In genomic region chr7:1055084-1055450, GRCh38 we compare ENCODE assay signal across 1 cellular context.
TF ChIP-seq lines count a peak whose summit lies in the region.

No MANE protein-coding gene starts in this region.

TF ChIP-seq in HEK293, 187 proteins besides CTCF, POLR2A, EP300 and RAD21 (continued from another document and continues in another):
- no peak for TF ChIP-seq ZNF513 (tag by site-specific recombination; IDR thresholded peaks at IDR 0.05)
- TF ChIP-seq ZFHX2 (tag by site-specific recombination; conservative IDR thresholded peaks at IDR 0.05) = no peak
- TF ChIP-seq ZNF398 (tag by site-specific recombination; IDR thresholded peaks at IDR 0.05) = no peak
- TF ChIP-seq ZXDB (tag by site-specific recombination; IDR thresholded peaks at IDR 0.05) = no peak
- TF ChIP-seq WT1 (tag by site-specific recombination; IDR thresholded peaks at IDR 0.05) = peak; percentile 79
- TF ChIP-seq FEZF1 (tag by site-specific recombination; IDR thresholded peaks at IDR 0.05) = 0 out of 2 replicates have a peak, but pooled peaks have one; percentile 22
- no peak for TF ChIP-seq PRDM6 (tag by site-specific recombination; IDR thresholded peaks at IDR 0.05)
- no peak for TF ChIP-seq ZNF24 (tag by site-specific recombination; IDR thresholded peaks at IDR 0.05)
- 0 out of 2 replicates have a peak, but pooled peaks have one; percentile 19 for TF ChIP-seq HIC1 (tag by site-specific recombination; IDR thresholded peaks at IDR 0.05)
- TF ChIP-seq MYNN (tag by site-specific recombination; IDR thresholded peaks at IDR 0.05; ENCODE audit: borderline replicate concordance) = no peak
- no peak for TF ChIP-seq ZNF114 (tag by site-specific recombination; IDR thresholded peaks at IDR 0.05)
- no peak for TF ChIP-seq ZNF670 (tag by site-specific recombination; IDR thresholded peaks at IDR 0.05; ENCODE audit: low read depth)
- TF ChIP-seq ZNF214 (tag by site-specific recombination; IDR thresholded peaks at IDR 0.05; ENCODE audit: borderline replicate concordance) = no peak
- TF ChIP-seq ZNF133 (tag by site-specific recombination; IDR thresholded peaks at IDR 0.05) = no peak
- TF ChIP-seq ZNF677 (tag by site-specific recombination; IDR thresholded peaks at IDR 0.05) = no peak
- no peak for TF ChIP-seq OVOL3 (tag by site-specific recombination; IDR thresholded peaks at IDR 0.05)
- no peak for TF ChIP-seq ZNF707 (tag by site-specific recombination; IDR thresholded peaks at IDR 0.05)
- no peak for TF ChIP-seq ELK4 (IDR thresholded peaks at IDR 0.05; ENCODE audit: borderline replicate concordance, low read depth, low read length)
- peak; percentile 55; the same call in 1 of the 2 replicates for TF ChIP-seq TRIM28 (IDR thresholded peaks at IDR 0.05; ENCODE audit: borderline replicate concordance, low read length)
- no peak for TF ChIP-seq SETDB1 (IDR thresholded peaks at IDR 0.05; ENCODE audit: insufficient read length, low read length)
- peak; percentile 51 for TF ChIP-seq PATZ1 (tag by site-specific recombination; IDR thresholded peaks at IDR 0.05)
- no peak for TF ChIP-seq REST (tag by site-specific recombination; IDR thresholded peaks at IDR 0.05)
- no peak for TF ChIP-seq YY2 (tag by site-specific recombination; IDR thresholded peaks at IDR 0.05)
- TF ChIP-seq KLF9 (tag by site-specific recombination; IDR thresholded peaks at IDR 0.05; ENCODE audit: low read depth) = no peak
- no peak for TF ChIP-seq ZNF202 (tag by site-specific recombination; IDR thresholded peaks at IDR 0.05; ENCODE audit: borderline replicate concordance)
- no peak for TF ChIP-seq ZBTB48 (tag by site-specific recombination; IDR thresholded peaks at IDR 0.05)
- no peak for TF ChIP-seq ZNF248 (tag by site-specific recombination; IDR thresholded peaks at IDR 0.05)
- no peak for TF ChIP-seq ZNF324 (tag by site-specific recombination; IDR thresholded peaks at IDR 0.05)
- no peak for TF ChIP-seq ZNF404 (tag by site-specific recombination; IDR thresholded peaks at IDR 0.05)
- TF ChIP-seq ZNF624 (tag by site-specific recombination; IDR thresholded peaks at IDR 0.05) = no peak
- TF ChIP-seq ZNF2 (tag by site-specific recombination; IDR thresholded peaks at IDR 0.05) = no peak
- TF ChIP-seq ZNF623 (tag by site-specific recombination; IDR thresholded peaks at IDR 0.05) = no peak
- TF ChIP-seq ZSCAN16 (tag by site-specific recombination; IDR thresholded peaks at IDR 0.05) = no peak
- TF ChIP-seq HOXA7 (CRISPR knock-in tag; IDR thresholded peaks at IDR 0.05; ENCODE audit: borderline replicate concordance) = no peak
- no peak for TF ChIP-seq ZNF701 (tag by site-specific recombination; IDR thresholded peaks at IDR 0.05)
- TF ChIP-seq ZNF19 (tag by site-specific recombination; IDR thresholded peaks at IDR 0.05; ENCODE audit: low read depth) = no peak
- no peak for TF ChIP-seq ZBTB1 (tag by site-specific recombination; IDR thresholded peaks at IDR 0.05)
- no peak for TF ChIP-seq ZNF174 (tag by site-specific recombination; IDR thresholded peaks at IDR 0.05)
- no peak for TF ChIP-seq ZNF449 (tag by site-specific recombination; IDR thresholded peaks at IDR 0.05)
- no peak for TF ChIP-seq MZF1 (tag by site-specific recombination; IDR thresholded peaks at IDR 0.05; ENCODE audit: borderline replicate concordance)
- TF ChIP-seq KLF17 (tag by site-specific recombination; IDR thresholded peaks at IDR 0.05) = peak; percentile 35; the same call in 1 of the 2 replicates
- TF ChIP-seq ZNF580 (tag by site-specific recombination; IDR thresholded peaks at IDR 0.05) = no peak
- TF ChIP-seq ZSCAN5A (tag by site-specific recombination; IDR thresholded peaks at IDR 0.05) = no peak
- peak; percentile 86 for TF ChIP-seq ZNF121 (tag by site-specific recombination; IDR thresholded peaks at IDR 0.05)
- no peak for TF ChIP-seq KLF16 (tag by site-specific recombination; IDR thresholded peaks at IDR 0.05)
- no peak for TF ChIP-seq ZNF830 (tag by site-specific recombination; IDR thresholded peaks at IDR 0.05; ENCODE audit: low read depth)
